36 cellular contexts compared by ENCODE assay signal in the genomic region with DNA sequence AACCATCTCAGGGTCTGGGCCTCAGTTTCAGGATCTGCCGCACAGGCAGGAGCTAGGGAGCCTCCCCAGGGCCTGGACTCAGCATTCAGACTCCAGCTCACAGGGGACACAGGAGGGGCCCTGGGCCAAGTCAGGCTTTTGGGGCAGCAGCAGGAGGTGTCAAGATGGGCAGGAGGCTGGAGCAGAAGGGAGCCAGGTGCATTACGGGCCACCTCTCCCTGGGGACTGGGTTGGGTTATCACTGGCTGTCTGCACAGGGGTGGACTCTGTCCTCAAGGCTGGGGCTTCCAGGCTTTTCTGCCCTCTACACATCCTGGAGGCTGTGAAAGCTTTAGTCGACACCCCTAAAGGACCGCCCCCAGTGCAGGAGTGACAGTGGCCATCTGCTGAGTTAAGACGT. TPM values are rescaled to one million over a fixed set of nuclear protein-coding genes. Genes with fewer than 3 reads are reported as not detected.
"Had no signal": no experiment of that assay in that cellular context is flagged by ENCODE, and none has a peak within 500 bp of the region (broad histone marks: within the 10 kb centered on the region; RNA-seq: fewer than 3 reads in every experiment).

No MANE protein-coding gene starts in this region.

- H3K4me3 ChIP-seq: colonic mucosa, gastrocnemius medialis, heart right ventricle, left ventricle myocardium inferior, lower lobe of right lung, pancreas, skin epidermis, stomach, thyroid gland had no signal

- ATAC-seq: gastrocnemius medialis; heart right ventricle; left colon; lower lobe of right lung; naive thymus-derived CD8-positive, alpha-beta T cell; pancreas; stimulated activated naive B cell treated with anti-CD40 and anti-IgM and Interleukin-4, amounts not matched to agents 10 μg/mL and 1 μg/mL and 100 μg/mL, for 72 hours had no signal

- FAIRE-seq: islet of Langerhans, pancreas had no signal

- DNase-seq: colonic mucosa; effector CD8-positive, alpha-beta T cell; endodermal cell; foreskin fibroblast; gastrocnemius medialis; heart right ventricle; hippocampal formation; left colon; left ventricle myocardium inferior; lower lobe of right lung; nephron progenitor cell; retina; stimulated activated CD4-positive, alpha-beta T cell treated with anti-CD3 and anti-CD28 coated beads, Interleukin-15, amount 100 ng/mL, for 24 hours; stimulated activated CD4-positive, alpha-beta T cell treated with anti-CD3 and anti-CD28 coated beads, Interleukin-2, amount 100 ng/mL, for 48 hours; stimulated activated naive B cell treated with anti-CD40 and anti-IgM and Interleukin-4, amounts not matched to agents 10 μg/mL and 1 μg/mL and 100 μg/mL, for 72 hours; stomach; thyroid gland; trophoblast cell had no signal

- H3K27me3 ChIP-seq: colonic mucosa, neutrophil, pancreas, thyroid gland had no signal

- H3K36me3 ChIP-seq: colonic mucosa, gastrocnemius medialis, heart right ventricle, left ventricle myocardium inferior, lower lobe of right lung, neutrophil, pancreas, stomach, thyroid gland had no signal

- H3K27ac ChIP-seq: colonic mucosa, epithelial cell of prostate, gastrocnemius medialis, heart right ventricle, left ventricle myocardium inferior, lower lobe of right lung, neutrophil, pancreas, skin epidermis, stomach, thyroid gland had no signal

- H3K4me1 ChIP-seq: colonic mucosa, gastrocnemius medialis, heart right ventricle, left ventricle myocardium inferior, lower lobe of right lung, pancreas, stomach, thyroid gland had no signal

- H3K9me3 ChIP-seq: colonic mucosa, gastrocnemius medialis, heart right ventricle, left ventricle myocardium inferior, lower lobe of right lung, neutrophil, pancreas, stomach, thyroid gland had no signal

RNA-seq across cellular contexts. Expression of a gene that starts 20.0 kb away (rescaled TPM):
- total RNA-seq: chondrocyte; endodermal cell; esophagus mucosa; gastrocnemius medialis; glomerular endothelial cell; heart right ventricle; kidney epithelial cell; left ventricle myocardium inferior; lower lobe of right lung; mesenteric fat pad; myocyte; naive thymus-derived CD8-positive, alpha-beta T cell; omental fat pad; posterior vena cava; pulmonary artery endothelial cell; stomach; subcutaneous adipose tissue; temporal lobe; thyroid gland; urinary bladder had no signal
- polyA plus RNA-seq: heart right ventricle; naive thymus-derived CD8-positive, alpha-beta T cell; stomach; urinary bladder had no signal

RNA-seq across cellular contexts. Expression of a gene that starts 29.0 kb away (rescaled TPM):
- total RNA-seq: chondrocyte; endodermal cell; esophagus mucosa; gastrocnemius medialis; glomerular endothelial cell; heart right ventricle; kidney epithelial cell; left ventricle myocardium inferior; lower lobe of right lung; mesenteric fat pad; myocyte; naive thymus-derived CD8-positive, alpha-beta T cell; omental fat pad; pulmonary artery endothelial cell; subcutaneous adipose tissue; temporal lobe; urinary bladder had no signal
- polyA plus RNA-seq: naive thymus-derived CD8-positive, alpha-beta T cell; urinary bladder had no signal
